1 cellular context compared by ENCODE assay signal in genomic region chr2:31893093-31893492, GRCh38.
TF ChIP-seq lines count a peak whose summit lies in the region.

No MANE protein-coding gene starts in this region.

TF ChIP-seq in A549, 52 proteins besides CTCF, POLR2A, EP300 and RAD21:
- TF ChIP-seq CEBPB (IDR thresholded peaks at IDR 0.05), result peak; percentile 25 to 69; a peak in 3 of 4 replicates
- TF ChIP-seq ZSCAN20 (CRISPR knock-in tag; IDR thresholded peaks at IDR 0.05), result no peak
